ENCODE assay signal across 27 cellular contexts in the genomic region with DNA sequence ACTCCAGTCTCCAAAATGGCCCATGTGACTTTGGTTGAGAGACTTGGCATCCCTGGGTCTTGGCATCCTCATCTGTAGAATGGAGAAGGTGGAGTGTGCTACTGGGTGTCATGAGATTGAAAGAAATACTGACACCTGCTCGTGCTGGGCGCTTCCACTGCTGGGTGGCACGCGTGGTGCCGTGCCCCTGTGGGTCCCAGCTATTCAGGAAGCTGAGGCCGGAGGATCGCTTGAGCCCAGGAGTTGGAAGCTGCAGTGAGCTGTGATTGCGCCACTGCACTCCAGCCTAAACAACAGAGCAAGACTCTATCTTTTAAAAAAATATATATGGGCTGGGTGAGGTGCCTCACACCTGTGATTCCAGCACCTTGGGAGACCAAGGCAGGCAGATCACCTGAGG.
"Had no signal": no experiment of that assay in that cellular context is flagged by ENCODE, and none has a peak within 500 bp of the region (broad histone marks: within the 10 kb centered on the region; RNA-seq: fewer than 3 reads in every experiment).

No MANE protein-coding gene starts in this region.

- H3K27me3 ChIP-seq: testis, thyroid gland, tibial nerve, transverse colon, upper lobe of left lung, upper lobe of right lung, uterus, vagina had no signal

- H3K4me3 Mint-ChIP-seq: stimulated activated effector memory CD8-positive, alpha-beta T cell treated with anti-CD3 and anti-CD28 coated beads, Interleukin-12 subunit alpha, Interleukin-12 subunit beta, amount 100 ng/mL, for 72 hours; stimulated activated memory B cell treated with anti-CD40 and anti-IgM and Interleukin-4, amounts not matched to agents 10 μg/mL and 1 μg/mL and 100 μg/mL, for 72 hours; stimulated activated naive B cell treated with anti-CD40 and anti-IgM and Interleukin-4, amounts not matched to agents 10 μg/mL and 1 μg/mL and 100 μg/mL, for 72 hours; stimulated activated naive CD8-positive, alpha-beta T cell treated with anti-CD3 and anti-CD28 coated beads, Interleukin-15, amount 100 ng/mL, for 72 hours; stimulated activated naive CD8-positive, alpha-beta T cell treated with anti-CD3 and anti-CD28 coated beads, Interleukin-15, Interleukin-2, amounts not matched to agents 100 ng/mL and 50 ng/mL, for 24 hours; type B pancreatic cell had no signal

- H3K27ac ChIP-seq: stomach, suprapubic skin, testis, thoracic aorta, thyroid gland, tibial artery, tibial nerve, transverse colon, upper lobe of left lung, upper lobe of right lung, uterus, vagina had no signal

- H3K27ac Mint-ChIP-seq: stimulated activated effector memory CD8-positive, alpha-beta T cell treated with anti-CD3 and anti-CD28 coated beads, Interleukin-12 subunit alpha, Interleukin-12 subunit beta, amount 100 ng/mL, for 72 hours; stimulated activated memory B cell treated with anti-CD40 and anti-IgM and Interleukin-4, amounts not matched to agents 10 μg/mL and 1 μg/mL and 100 μg/mL, for 72 hours; stimulated activated naive B cell treated with anti-CD40 and anti-IgM and Interleukin-4, amounts not matched to agents 10 μg/mL and 1 μg/mL and 100 μg/mL, for 72 hours; stimulated activated naive CD8-positive, alpha-beta T cell treated with anti-CD3 and anti-CD28 coated beads, Interleukin-15, amount 100 ng/mL, for 72 hours; stimulated activated naive CD8-positive, alpha-beta T cell treated with anti-CD3 and anti-CD28 coated beads, Interleukin-15, Interleukin-2, amounts not matched to agents 100 ng/mL and 50 ng/mL, for 24 hours; type B pancreatic cell had no signal

- H3K9me3 Mint-ChIP-seq: stimulated activated naive CD8-positive, alpha-beta T cell treated with anti-CD3 and anti-CD28 coated beads, Interleukin-15, Interleukin-2, amounts not matched to agents 100 ng/mL and 50 ng/mL, for 24 hours; type B pancreatic cell had no signal

- DNase-seq: stimulated activated CD4-positive, alpha-beta T cell treated with anti-CD3 and anti-CD28 coated beads, Interleukin-2, amount 100 ng/mL, for 48 hours; stimulated activated CD4-positive, alpha-beta T cell treated with anti-CD3 and anti-CD28 coated beads, Interleukin-4, amount 100 ng/mL, for 1 hour; stimulated activated CD4-positive, alpha-beta T cell treated with anti-CD3 and anti-CD28 coated beads, Interleukin-4, amount 100 ng/mL, for 24 hours; stimulated activated CD4-positive, alpha-beta T cell treated with anti-CD3 and anti-CD28 coated beads, Interleukin-4, amount 100 ng/mL, for 4 hours; stimulated activated CD8-positive, alpha-beta memory T cell treated with anti-CD3 and anti-CD28 coated beads, Interleukin-4, amount 100 ng/mL, for 48 hours; stimulated activated naive B cell treated with anti-CD40 and anti-IgM and Interleukin-4, amounts not matched to agents 10 μg/mL and 1 μg/mL and 100 μg/mL, for 72 hours; stimulated activated naive CD4-positive, alpha-beta T cell; stimulated activated naive CD4-positive, alpha-beta T cell treated with Interleukin-2 at 50 U/mL for 16 hours; stimulated activated naive CD8-positive, alpha-beta T cell treated with anti-CD3 and anti-CD28 coated beads, Interleukin-15, amount 100 ng/mL, for 72 hours; stimulated activated naive CD8-positive, alpha-beta T cell treated with anti-CD3 and anti-CD28 coated beads, Interleukin-15, Interleukin-2, amounts not matched to agents 100 U/mL and 50 U/mL, for 24 hours; stomach; thyroid gland; tibial artery; transverse colon; trophoblast cell; upper lobe of right lung; uterus had no signal

- H3K36me3 Mint-ChIP-seq: stimulated activated effector memory CD8-positive, alpha-beta T cell treated with anti-CD3 and anti-CD28 coated beads, Interleukin-12 subunit alpha, Interleukin-12 subunit beta, amount 100 ng/mL, for 72 hours; stimulated activated memory B cell treated with anti-CD40 and anti-IgM and Interleukin-4, amounts not matched to agents 10 μg/mL and 1 μg/mL and 100 μg/mL, for 72 hours; type B pancreatic cell had no signal

- H3K4me3 ChIP-seq: stomach, suprapubic skin, testis, thoracic aorta, thyroid gland, tibial artery, tibial nerve, transverse colon, upper lobe of left lung, upper lobe of right lung, uterus, vagina had no signal

- H3K4me1 Mint-ChIP-seq: stimulated activated effector memory CD8-positive, alpha-beta T cell treated with anti-CD3 and anti-CD28 coated beads, Interleukin-12 subunit alpha, Interleukin-12 subunit beta, amount 100 ng/mL, for 72 hours; stimulated activated memory B cell treated with anti-CD40 and anti-IgM and Interleukin-4, amounts not matched to agents 10 μg/mL and 1 μg/mL and 100 μg/mL, for 72 hours; stimulated activated naive B cell treated with anti-CD40 and anti-IgM and Interleukin-4, amounts not matched to agents 10 μg/mL and 1 μg/mL and 100 μg/mL, for 72 hours; stimulated activated naive CD8-positive, alpha-beta T cell treated with anti-CD3 and anti-CD28 coated beads, Interleukin-15, amount 100 ng/mL, for 72 hours had no signal

- H3K9me3 ChIP-seq: testis, thyroid gland, transverse colon, upper lobe of left lung, upper lobe of right lung, uterus, vagina had no signal

- H3K27me3 Mint-ChIP-seq: stimulated activated memory B cell treated with anti-CD40 and anti-IgM and Interleukin-4, amounts not matched to agents 10 μg/mL and 1 μg/mL and 100 μg/mL, for 72 hours; stimulated activated naive CD8-positive, alpha-beta T cell treated with anti-CD3 and anti-CD28 coated beads, Interleukin-15, amount 100 ng/mL, for 72 hours had no signal

- H3K36me3 ChIP-seq: stomach, suprapubic skin, thoracic aorta, thyroid gland, tibial artery, tibial nerve, transverse colon, upper lobe of left lung, upper lobe of right lung, uterus, vagina had no signal

- H3K4me1 ChIP-seq: stomach, suprapubic skin, testis, thyroid gland, tibial nerve, transverse colon, upper lobe of left lung, upper lobe of right lung, uterus, vagina had no signal
